ENCODE assay signal across 16 cellular contexts in the genomic region with DNA sequence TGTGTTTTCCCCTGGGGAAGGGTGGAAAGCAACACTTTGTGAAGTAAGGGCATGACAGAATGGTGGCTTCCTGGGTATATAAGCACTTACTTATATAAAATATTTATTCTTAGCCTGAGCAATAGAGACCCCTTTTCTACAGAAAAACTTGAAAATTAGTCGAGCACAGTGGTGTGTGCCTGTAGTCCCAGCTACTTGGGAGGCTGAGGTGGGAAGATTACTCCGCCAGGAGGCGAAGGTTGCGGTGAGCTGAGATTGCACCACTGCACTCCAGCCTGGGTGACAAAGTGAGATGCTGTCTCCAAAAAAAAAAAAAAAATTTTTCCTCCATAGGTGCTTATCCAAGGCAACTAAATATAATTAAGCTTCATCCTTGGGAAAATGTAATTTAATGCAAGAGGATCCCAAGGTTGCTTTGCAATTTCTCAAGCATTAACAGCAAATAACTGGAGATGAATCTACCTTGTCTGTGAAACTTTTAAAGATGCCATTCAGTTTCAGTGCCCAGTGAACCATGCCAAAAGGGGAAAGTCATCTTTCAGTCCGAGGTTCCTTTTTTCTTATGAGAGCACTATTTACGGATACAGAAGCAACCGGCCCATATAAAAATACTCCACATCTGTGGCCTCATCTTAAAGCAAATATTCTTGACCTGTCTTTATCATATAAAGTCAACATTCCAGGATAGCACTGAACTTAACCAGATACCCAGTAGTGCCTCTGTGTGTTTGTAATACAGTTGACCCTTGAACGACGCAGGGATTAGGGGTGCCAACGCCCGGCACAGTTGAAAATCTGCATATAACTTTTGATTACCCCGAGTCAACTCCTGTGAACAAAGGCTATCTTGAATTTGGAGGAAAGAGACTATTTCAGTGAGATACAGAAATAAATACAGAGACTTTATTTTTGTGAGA.
A peak's percentile ranks its signal among the peaks of the same experiment; 100 is the strongest.
DNase-seq lines count a peak whose midpoint lies in the region; ATAC-seq and TF ChIP-seq lines count a peak whose summit lies in the region.
"Had no signal": no experiment of that assay in that cellular context is flagged by ENCODE, and none has a peak within 500 bp of the region (broad histone marks: within the 10 kb centered on the region; RNA-seq: fewer than 3 reads in every experiment).

No MANE protein-coding gene starts in this region.

- H3K4me1 Mint-ChIP-seq in activated T-cell treated with anti-CD3 and anti-CD28 coated beads, Interleukin-2, amount 50 U/mL, for 72 hours (ENCODE audit: low read depth) = peaks cover 30% of the 10 kb centered on the region
- H3K4me1 Mint-ChIP-seq in activated T-cell treated with anti-CD3 and anti-CD28 coated beads, Interleukin-2, amount 50 U/mL, for 4 hours (ENCODE audit: low read depth) = peaks cover 14% of the 10 kb centered on the region
- peaks cover 10% of the 10 kb centered on the region for H3K4me1 Mint-ChIP-seq in stimulated activated effector memory CD8-positive, alpha-beta T cell treated with anti-CD3 and anti-CD28 coated beads, Interleukin-12 subunit alpha, Interleukin-12 subunit beta, amount 100 ng/mL, for 72 hours

- no peak for DNase-seq in activated T-cell treated with anti-CD3 and anti-CD28 coated beads, Interleukin-2, amount 50 U/mL, for 72 hours
- DNase-seq in activated T-cell treated with anti-CD3 and anti-CD28 coated beads, Interleukin-2, amount 50 U/mL, for 4 hours = no peak
- DNase-seq in fibroblast of villous mesenchyme (ENCODE audit: low read depth) = peak; percentile 88
- no peak for DNase-seq in stimulated activated effector memory CD8-positive, alpha-beta T cell treated with anti-CD3 and anti-CD28 coated beads, Interleukin-12 subunit alpha, Interleukin-12 subunit beta, amount 100 ng/mL, for 72 hours (ENCODE audit: low spot score in 2 of 2)
- DNase-seq in SK-N-SH = no peak
- DNase-seq in T-helper 9 cell = no peak
- DNase-seq in NCI-H1417 (lab: John Stamatoyannopoulos, UW) = no peak
- DNase-seq: activated CD4-positive, CD25-positive, alpha-beta regulatory T cell treated with anti-CD3 and anti-CD28 coated beads, Interleukin-2, amount 50 U/mL, for 72 hours; NCI-H524 treated with DMSO at 0.1 percent for 48 hours; SHP77 treated with DMSO at 0.1 percent for 48 hours; spleen; upper lobe of left lung had no signal

- peak overlapping the region; percentile 56 for H3K27ac Mint-ChIP-seq in activated T-cell treated with anti-CD3 and anti-CD28 coated beads, Interleukin-2, amount 50 U/mL, for 72 hours
- peak overlapping the region; percentile 81 for H3K27ac Mint-ChIP-seq in stimulated activated effector memory CD8-positive, alpha-beta T cell treated with anti-CD3 and anti-CD28 coated beads, Interleukin-12 subunit alpha, Interleukin-12 subunit beta, amount 100 ng/mL, for 72 hours
- H3K27ac Mint-ChIP-seq: activated T-helper 2 cell treated with anti-CD3 and anti-CD28 coated beads, Interferon-gamma antibody, Interleukin-2, Interleukin-4, amounts not matched to agents 10 μg/mL and 5 μg/mL and 100 μg/mL, durations not matched to agents 14 hours and 24 hours and 36 hours; natural killer cell treated with Interleukin-12 subunit alpha and Interleukin-12 subunit beta and Interleukin-15 and Interleukin-18, amount 100 ng/mL, for 72 hours had no signal

- no peak overlapping the region for H3K4me2 ChIP-seq in SK-N-SH

- H3K27me3 ChIP-seq in HUES48 (ENCODE audit: control insufficient read depth, insufficient read depth, low read length) (no peaks in the 10 kb centered on the region), SK-N-SH (ENCODE audit: insufficient read depth) (no peaks in the 10 kb centered on the region)
- H3K27me3 ChIP-seq: esophagus muscularis mucosa, spleen, upper lobe of left lung had no signal

- no peaks in the 10 kb centered on the region for H3K79me2 ChIP-seq in SK-N-SH (ENCODE audit: insufficient read depth)

- H3K9me3 ChIP-seq in HUES48 (ENCODE audit: control insufficient read depth, insufficient read depth, low read length) (0 out of 2 replicates have a peak, but pooled peaks cover 5% of the 10 kb centered on the region), SK-N-SH (no peaks in the 10 kb centered on the region)
- H3K9me3 ChIP-seq: spleen, upper lobe of left lung had no signal

- H3K4me1 ChIP-seq in HUES48 (ENCODE audit: control insufficient read depth, insufficient read depth, low read length) (peaks cover 14% of the 10 kb centered on the region), SK-N-SH (ENCODE audit: control insufficient read depth in 1 of 2, insufficient read depth in 2 of 2, low read depth in 1 of 2, low read length in 1 of 2) (peaks cover 4 to 15% of the 10 kb centered on the region in 2 experiments; a peak in 2 of 4 replicates)
- H3K4me1 ChIP-seq: esophagus muscularis mucosa, upper lobe of left lung had no signal

- ATAC-seq in activated T-cell treated with anti-CD3 and anti-CD28 coated beads, Interleukin-2, amount 50 U/mL, for 72 hours (replicated peaks in 1 of 2) = no peak
- no peak for ATAC-seq in activated T-cell treated with anti-CD3 and anti-CD28 coated beads, Interleukin-2, amount 50 U/mL, for 4 hours
- no peak for ATAC-seq in stimulated activated effector memory CD8-positive, alpha-beta T cell treated with anti-CD3 and anti-CD28 coated beads, Interleukin-12 subunit alpha, Interleukin-12 subunit beta, amount 100 ng/mL, for 72 hours
- ATAC-seq: natural killer cell treated with Interleukin-12 subunit alpha and Interleukin-12 subunit beta and Interleukin-15 and Interleukin-18, amount 100 ng/mL, for 72 hours had no signal

- H3K36me3 ChIP-seq in HUES48 (ENCODE audit: control insufficient read depth, insufficient read depth, low read length) = peaks cover 3% of the 10 kb centered on the region
- peaks cover 16 to 17% of the 10 kb centered on the region in 2 experiments for H3K36me3 ChIP-seq in SK-N-SH (replicated peaks in 1 of 2; ENCODE audit: control insufficient read depth in 1 of 2, insufficient read depth in 2 of 2, low read length in 1 of 2)

- H4K20me1 ChIP-seq in SK-N-SH (ENCODE audit: insufficient read depth) = no peaks in the 10 kb centered on the region

- peaks cover 14% of the 10 kb centered on the region for H3F3A ChIP-seq in SK-N-SH (replicated peaks; ENCODE audit: insufficient read depth)

- H3K9me2 ChIP-seq in SK-N-SH = no peaks in the 10 kb centered on the region

- no peak overlapping the region for H3K4me3 ChIP-seq in HUES48 (ENCODE audit: low read depth, low read length)
- no peak overlapping the region for H3K4me3 ChIP-seq in fibroblast of villous mesenchyme (ENCODE audit: low read depth, low read length)
- no peak overlapping the region for H3K4me3 ChIP-seq in SK-N-SH (ENCODE audit: low read depth in 2 of 2, low read length in 1 of 2)
- H3K4me3 ChIP-seq: esophagus muscularis mucosa, spleen, upper lobe of left lung had no signal

- no peak for TF ChIP-seq RAD21 in SK-N-SH (IDR thresholded peaks at IDR 0.05; ENCODE audit: low read length)

- H3K9ac ChIP-seq in HUES48 (ENCODE audit: low read depth, low read length) = no peak overlapping the region
- H3K9ac ChIP-seq in SK-N-SH = no peak overlapping the region

- TF ChIP-seq EP300 in SK-N-SH (IDR thresholded peaks at IDR 0.05; ENCODE audit: borderline replicate concordance in 1 of 2, low read depth in 1 of 2, low read length in 1 of 2) = no peak

- POLR2A ChIA-PET in SK-N-SH (lab: Yijun Ruan, JAX) = no interaction called here

- H3K36me3 Mint-ChIP-seq in activated T-cell treated with anti-CD3 and anti-CD28 coated beads, Interleukin-2, amount 50 U/mL, for 72 hours (ENCODE audit: insufficient read depth in 2 of 2) = peaks cover 0 to 6% of the 10 kb centered on the region in 2 donors
- peaks cover 18% of the 10 kb centered on the region for H3K36me3 Mint-ChIP-seq in activated T-cell treated with anti-CD3 and anti-CD28 coated beads, Interleukin-2, amount 50 U/mL, for 4 hours (ENCODE audit: insufficient read depth)
- peaks cover 61% of the 10 kb centered on the region for H3K36me3 Mint-ChIP-seq in stimulated activated effector memory CD8-positive, alpha-beta T cell treated with anti-CD3 and anti-CD28 coated beads, Interleukin-12 subunit alpha, Interleukin-12 subunit beta, amount 100 ng/mL, for 72 hours
- H3K36me3 Mint-ChIP-seq: natural killer cell treated with Interleukin-12 subunit alpha and Interleukin-12 subunit beta and Interleukin-15 and Interleukin-18, amount 100 ng/mL, for 72 hours had no signal

- H3K27me3 Mint-ChIP-seq in activated T-cell treated with anti-CD3 and anti-CD28 coated beads, Interleukin-2, amount 50 U/mL, for 72 hours (ENCODE audit: low read depth) = no peaks in the 10 kb centered on the region
- H3K27me3 Mint-ChIP-seq in activated T-cell treated with anti-CD3 and anti-CD28 coated beads, Interleukin-2, amount 50 U/mL, for 4 hours (ENCODE audit: low read depth) = no peaks in the 10 kb centered on the region
- H3K27me3 Mint-ChIP-seq: natural killer cell treated with Interleukin-12 subunit alpha and Interleukin-12 subunit beta and Interleukin-15 and Interleukin-18, amount 100 ng/mL, for 72 hours had no signal

- WGBS in SK-N-SH (ENCODE audit: low lambda C conversion rate) = 95% methylated on average over 12 of the region's 12 CpGs

- TF ChIP-seq CTCF in fibroblast of villous mesenchyme (IDR thresholded peaks at IDR 0.05; ENCODE audit: insufficient read depth, low read depth, low read length) (no peak), SK-N-SH (IDR thresholded peaks at IDR 0.05) (no peak)

- H3K27ac ChIP-seq in HUES48 (ENCODE audit: low read depth, low read length) (peak overlapping the region; percentile 45), SK-N-SH (ENCODE audit: low read depth in 2 of 2, low read length in 1 of 2) (no peak overlapping the region)
- H3K27ac ChIP-seq: esophagus muscularis mucosa, upper lobe of left lung had no signal

- H3K9me3 Mint-ChIP-seq in activated T-cell treated with anti-CD3 and anti-CD28 coated beads, Interleukin-2, amount 50 U/mL, for 72 hours = no peaks in the 10 kb centered on the region
- H3K9me3 Mint-ChIP-seq in activated T-cell treated with anti-CD3 and anti-CD28 coated beads, Interleukin-2, amount 50 U/mL, for 4 hours = no peaks in the 10 kb centered on the region
- H3K9me3 Mint-ChIP-seq in stimulated activated effector memory CD8-positive, alpha-beta T cell treated with anti-CD3 and anti-CD28 coated beads, Interleukin-12 subunit alpha, Interleukin-12 subunit beta, amount 100 ng/mL, for 72 hours = no peaks in the 10 kb centered on the region
- H3K9me3 Mint-ChIP-seq: activated T-helper 2 cell treated with anti-CD3 and anti-CD28 coated beads, Interferon-gamma antibody, Interleukin-2, Interleukin-4, amounts not matched to agents 10 μg/mL and 5 μg/mL and 100 μg/mL, durations not matched to agents 14 hours and 24 hours and 36 hours; natural killer cell treated with Interleukin-12 subunit alpha and Interleukin-12 subunit beta and Interleukin-15 and Interleukin-18, amount 100 ng/mL, for 72 hours had no signal

- no peak overlapping the region for H3K4me3 Mint-ChIP-seq in activated T-cell treated with anti-CD3 and anti-CD28 coated beads, Interleukin-2, amount 50 U/mL, for 72 hours
- H3K4me3 Mint-ChIP-seq in activated T-cell treated with anti-CD3 and anti-CD28 coated beads, Interleukin-2, amount 50 U/mL, for 4 hours = no peak overlapping the region
- no peak overlapping the region for H3K4me3 Mint-ChIP-seq in stimulated activated effector memory CD8-positive, alpha-beta T cell treated with anti-CD3 and anti-CD28 coated beads, Interleukin-12 subunit alpha, Interleukin-12 subunit beta, amount 100 ng/mL, for 72 hours
- H3K4me3 Mint-ChIP-seq: natural killer cell treated with Interleukin-12 subunit alpha and Interleukin-12 subunit beta and Interleukin-15 and Interleukin-18, amount 100 ng/mL, for 72 hours had no signal

- CTCF ChIA-PET in SK-N-SH (lab: Yijun Ruan, JAX) = interaction anchor here (2.8 to 7.3 kb wide), 3 partner anchors 12 to 739 kb away, joined by 6 to 59 read pairs (median 9); no protein-coding TSS in a partner anchor

- H2AFZ ChIP-seq in SK-N-SH (ENCODE audit: low read depth) = no peak overlapping the region
